ENCODE assay signal across 8 cellular contexts in genomic region chr19:58514564-58515020, GRCh38. TPM values are rescaled to one million over a fixed set of nuclear protein-coding genes. Genes with fewer than 3 reads are reported as not detected.
A peak's percentile ranks its signal among the peaks of the same experiment; 100 is the strongest.
DNase-seq lines count a peak whose midpoint lies in the region; ATAC-seq and TF ChIP-seq lines count a peak whose summit lies in the region.

No MANE protein-coding gene starts in this region.

- no peak for ATAC-seq in HG03378 (IDR thresholded peaks at IDR 0.05; ENCODE audit: unreplicated experiment)
- no peak for ATAC-seq in HG03039 (IDR thresholded peaks at IDR 0.05; ENCODE audit: unreplicated experiment)

- peak overlapping the region; percentile 71 to 80 for H3K4me3 Mint-ChIP-seq in CD14-positive monocyte
- H3K4me3 Mint-ChIP-seq in nephron, result peak overlapping the region; percentile 84 to 90 (median 89)

- no peaks in the 10 kb centered on the region for H3K27me3 ChIP-seq in dorsolateral prefrontal cortex

- peak overlapping the region; percentile 91 for H3K4me3 ChIP-seq in NB4 (ENCODE audit: low read depth, low read length)
- peak overlapping the region in 55 of 59 donors; percentile 26 to 68 (median 54) for H3K4me3 ChIP-seq in dorsolateral prefrontal cortex

- TF ChIP-seq CTCF in CD14-positive monocyte (IDR thresholded peaks at IDR 0.05), result no peak
- TF ChIP-seq CTCF in NB4 (IDR thresholded peaks at IDR 0.05; ENCODE audit: low read depth, low read length), result no peak
- no peak for TF ChIP-seq CTCF in dorsolateral prefrontal cortex (IDR thresholded peaks at IDR 0.05 in 54 of 56, conservative IDR thresholded peaks at IDR 0.05 in 2 of 56; ENCODE audit: low read depth in 1 of 56, partially characterized antibody in 56 of 56)
- TF ChIP-seq CTCF in nephron (IDR thresholded peaks at IDR 0.05; ENCODE audit: unreplicated experiment in 3 of 3), result no peak

- TF ChIP-seq POLR2A in NB4 (IDR thresholded peaks at IDR 0.05; ENCODE audit: extremely low read depth, insufficient read length), result no peak

- peaks cover 0 to 4% (median 0%) of the 10 kb centered on the region in 7 donors for H3K9me3 Mint-ChIP-seq in CD14-positive monocyte
- no peaks in the 10 kb centered on the region for H3K9me3 Mint-ChIP-seq in nephron

- peak overlapping the region in 43 of 59 donors; percentile 21 to 87 (median 70) for H3K27ac ChIP-seq in dorsolateral prefrontal cortex

- H3K27me3 Mint-ChIP-seq in CD14-positive monocyte (ENCODE audit: low read depth in 3 of 3), result peaks cover 0 to 2% (median 0%) of the 10 kb centered on the region in 3 donors
- no peaks in the 10 kb centered on the region for H3K27me3 Mint-ChIP-seq in nephron (ENCODE audit: low read depth)

- peak overlapping the region in 4 of 7 donors; percentile 15 to 70 (median 62) for H3K27ac Mint-ChIP-seq in CD14-positive monocyte
- peak overlapping the region; percentile 59 to 88 (median 84) for H3K27ac Mint-ChIP-seq in nephron

- intact Hi-C loops in CD14-positive monocyte (cut with micrococcal nuclease), result no loop called here
- intact Hi-C loops in dorsolateral prefrontal cortex (cut with DNase I), result no loop called here

- H3K4me1 Mint-ChIP-seq in CD14-positive monocyte (peaks cover 32% of the 10 kb centered on the region), nephron (peaks cover 19% of the 10 kb centered on the region)

- DNase-seq in CD14-positive monocyte (ENCODE audit: low spot score) (no peak), NB4 (ENCODE audit: low read depth) (no peak), dorsolateral prefrontal cortex (no peak), DMS 273 treated with DMSO at 0.1 percent for 48 hours (lab: John Stamatoyannopoulos, UW) (no peak), cerebellar cortex (ENCODE audit: low spot score) (no peak)

- H3K36me3 Mint-ChIP-seq in CD14-positive monocyte (peaks cover 19 to 30% of the 10 kb centered on the region in 2 donors), nephron (ENCODE audit: low read depth) (peaks cover 7% of the 10 kb centered on the region)

RNA-seq across cellular contexts. Expression of gene SLC27A5, which starts 2.8 kb away (rescaled TPM):
- polyA plus RNA-seq in CD14-positive monocyte, result 1 to 10 TPM; 2.8 to 2.9 TPM
- total RNA-seq in dorsolateral prefrontal cortex, result 10 to 100 TPM; 15.7 to 40.2 (median 22.1) TPM

RNA-seq across cellular contexts. Expression of gene ZBTB45, which starts 5.0 kb away (rescaled TPM):
- polyA plus RNA-seq in CD14-positive monocyte, result 1 to 10 TPM; 2.2 to 2.6 TPM
- 10 to 100 TPM; 13.0 to 30.6 (median 19.7) TPM for total RNA-seq in dorsolateral prefrontal cortex

RNA-seq across cellular contexts. Expression of gene TRIM28, which starts 29.3 kb away (rescaled TPM):
- polyA plus RNA-seq in CD14-positive monocyte, result 10 to 100 TPM; 16.2 to 35.0 TPM
- 100 to 1,000 TPM; 130 to 228 (median 176) TPM for total RNA-seq in dorsolateral prefrontal cortex

RNA-seq across cellular contexts. Expression of gene ZNF446, which starts 38.4 kb away (rescaled TPM):
- 1 to 10 TPM; 2.0 to 2.2 TPM for polyA plus RNA-seq in CD14-positive monocyte
- 10 to 100 TPM in 117 of 120 experiments, 1 to 10 TPM in 3; 9.0 to 21.1 (median 14.3) TPM for total RNA-seq in dorsolateral prefrontal cortex

RNA-seq across cellular contexts. Expression of gene CHMP2A, which starts 40.3 kb away (rescaled TPM):
- 100 to 1,000 TPM; 290 to 323 TPM for polyA plus RNA-seq in CD14-positive monocyte
- 100 to 1,000 TPM in 58 of 120 experiments, 10 to 100 TPM in 62; 72.8 to 126 (median 99.8) TPM for total RNA-seq in dorsolateral prefrontal cortex
